Comparison of ENCODE assay signal across 10 cellular contexts in the genomic region with DNA sequence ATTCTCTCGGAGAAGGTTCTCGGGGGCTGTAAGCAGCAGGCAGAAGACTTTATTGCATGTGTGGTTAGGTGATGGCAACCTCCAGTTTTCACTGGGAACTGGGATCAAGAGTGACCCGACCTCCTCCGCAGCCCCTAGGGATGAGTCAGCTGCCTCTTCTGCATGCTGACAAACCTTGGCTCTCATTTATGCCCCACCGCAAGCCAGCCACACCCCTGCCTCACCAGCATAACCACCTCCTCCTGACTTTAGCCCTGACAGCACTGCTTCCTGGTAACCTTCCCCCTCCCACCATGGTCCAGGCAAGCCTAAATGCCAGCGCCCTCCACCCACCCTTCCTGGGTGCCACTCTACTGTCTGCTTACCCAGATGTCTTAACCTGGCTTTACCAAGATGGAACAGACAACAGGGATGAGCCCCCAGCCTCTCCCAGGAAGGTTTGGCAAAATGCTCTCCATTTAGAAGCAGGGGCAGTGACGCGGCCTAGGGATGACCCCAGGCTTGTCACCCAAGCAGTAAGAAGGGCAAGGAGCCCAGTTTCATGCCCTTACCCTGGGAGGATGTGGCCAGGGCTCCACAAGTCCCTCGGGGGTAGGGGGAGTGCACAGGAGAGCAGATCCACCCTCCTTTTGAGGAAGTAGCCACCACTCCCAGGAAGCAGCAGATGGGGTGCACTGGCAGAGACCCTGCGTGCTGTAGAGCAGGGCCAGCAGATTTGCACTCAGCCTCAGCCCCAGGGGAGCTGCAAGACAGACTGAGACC.
DNase-seq lines count a peak whose midpoint lies in the region; ATAC-seq, FAIRE-seq and TF ChIP-seq lines count a peak whose summit lies in the region.
"Had no signal": no experiment of that assay in that cellular context is flagged by ENCODE, and none has a peak within 500 bp of the region (broad histone marks: within the 10 kb centered on the region; RNA-seq: fewer than 3 reads in every experiment).

No MANE protein-coding gene starts in this region.

- H3K27me3 ChIP-seq in Karpas-422 (ENCODE audit: low read length): no peaks in the 10 kb centered on the region
- H3K27me3 ChIP-seq in astrocyte (ENCODE audit: insufficient read depth, low read length): no peaks in the 10 kb centered on the region

- no peak for FAIRE-seq in astrocyte (lab: Jason Lieb, UNC)
- FAIRE-seq: A549 had no signal

- peaks cover 19% of the 10 kb centered on the region for H3K4me1 Mint-ChIP-seq in activated CD4-positive, alpha-beta memory T cell treated with anti-CD3 and anti-CD28 coated beads, Interleukin-2, amount 10 ng/mL, durations not matched to agents 7 days and 5 days
- no peaks in the 10 kb centered on the region for H3K4me1 Mint-ChIP-seq in activated CD4-positive, alpha-beta memory T cell treated with anti-CD3 and anti-CD28 coated beads for 36 hours (ENCODE audit: low read depth)
- H3K4me1 Mint-ChIP-seq in astrocyte (ENCODE audit: low read depth, unreplicated experiment): peaks cover 7% of the 10 kb centered on the region
- H3K4me1 Mint-ChIP-seq in stimulated activated effector memory CD8-positive, alpha-beta T cell treated with anti-CD3 and anti-CD28 coated beads, Interleukin-12 subunit alpha, Interleukin-12 subunit beta, amount 100 ng/mL, for 72 hours: peaks cover 8% of the 10 kb centered on the region
- no peaks in the 10 kb centered on the region for H3K4me1 Mint-ChIP-seq in activated T-helper 2 cell treated with anti-CD3 and anti-CD28 coated beads, Interferon-gamma antibody, Interleukin-2, Interleukin-4, amounts not matched to agents 10 μg/mL and 5 μg/mL and 100 μg/mL, durations not matched to agents 14 hours and 24 hours and 36 hours (ENCODE audit: low read depth)

- H3K4me1 ChIP-seq in Karpas-422 (ENCODE audit: low read length): peaks cover 11% of the 10 kb centered on the region
- H3K4me1 ChIP-seq in astrocyte (ENCODE audit: insufficient read depth, low read length): peaks cover 10% of the 10 kb centered on the region

- H3K36me3 Mint-ChIP-seq in activated CD4-positive, alpha-beta memory T cell treated with anti-CD3 and anti-CD28 coated beads, Interleukin-2, amount 10 ng/mL, durations not matched to agents 7 days and 5 days (ENCODE audit: low read depth): no peaks in the 10 kb centered on the region
- H3K36me3 Mint-ChIP-seq in activated CD4-positive, alpha-beta memory T cell treated with anti-CD3 and anti-CD28 coated beads for 36 hours: no peaks in the 10 kb centered on the region
- peaks cover 7% of the 10 kb centered on the region for H3K36me3 Mint-ChIP-seq in astrocyte (ENCODE audit: low read depth, unreplicated experiment)
- H3K36me3 Mint-ChIP-seq in stimulated activated effector memory CD8-positive, alpha-beta T cell treated with anti-CD3 and anti-CD28 coated beads, Interleukin-12 subunit alpha, Interleukin-12 subunit beta, amount 100 ng/mL, for 72 hours: no peaks in the 10 kb centered on the region
- no peaks in the 10 kb centered on the region for H3K36me3 Mint-ChIP-seq in activated T-helper 2 cell treated with anti-CD3 and anti-CD28 coated beads, Interferon-gamma antibody, Interleukin-2, Interleukin-4, amounts not matched to agents 10 μg/mL and 5 μg/mL and 100 μg/mL, durations not matched to agents 14 hours and 24 hours and 36 hours (ENCODE audit: low read depth)

- H3K27ac Mint-ChIP-seq in activated CD4-positive, alpha-beta memory T cell treated with anti-CD3 and anti-CD28 coated beads, Interleukin-2, amount 10 ng/mL, durations not matched to agents 7 days and 5 days: peak overlapping the region; percentile 40
- H3K27ac Mint-ChIP-seq in activated CD4-positive, alpha-beta memory T cell treated with anti-CD3 and anti-CD28 coated beads for 36 hours: no peak overlapping the region
- H3K27ac Mint-ChIP-seq in astrocyte (ENCODE audit: unreplicated experiment): no peak overlapping the region
- H3K27ac Mint-ChIP-seq in stimulated activated effector memory CD8-positive, alpha-beta T cell treated with anti-CD3 and anti-CD28 coated beads, Interleukin-12 subunit alpha, Interleukin-12 subunit beta, amount 100 ng/mL, for 72 hours: peak overlapping the region; percentile 54
- no peak overlapping the region for H3K27ac Mint-ChIP-seq in activated T-helper 2 cell treated with anti-CD3 and anti-CD28 coated beads, Interferon-gamma antibody, Interleukin-2, Interleukin-4, amounts not matched to agents 10 μg/mL and 5 μg/mL and 100 μg/mL, durations not matched to agents 14 hours and 24 hours and 36 hours

- peak; percentile 74 for ATAC-seq in stimulated activated effector memory CD8-positive, alpha-beta T cell treated with anti-CD3 and anti-CD28 coated beads, Interleukin-12 subunit alpha, Interleukin-12 subunit beta, amount 100 ng/mL, for 72 hours
- no peak for ATAC-seq in left ventricle myocardium superior
- ATAC-seq: A549 had no signal

- H2AFZ ChIP-seq in Karpas-422 (ENCODE audit: low read length) (no peak overlapping the region), astrocyte (ENCODE audit: low read depth, low read length) (peak overlapping the region; percentile 21)

- H3K9me3 ChIP-seq in Karpas-422 (ENCODE audit: low read length) (no peaks in the 10 kb centered on the region), astrocyte (ENCODE audit: insufficient read depth, low read depth, low read length) (no peaks in the 10 kb centered on the region)
- H3K9me3 ChIP-seq: A549 had no signal

- H3K4me3 ChIP-seq in Karpas-422 (ENCODE audit: low read length) (no peak overlapping the region), astrocyte (ENCODE audit: insufficient read depth, low read depth, low read length) (no peak overlapping the region)
- H3K4me3 ChIP-seq: A549 had no signal

- TF ChIP-seq CTCF in astrocyte (IDR thresholded peaks at IDR 0.05; ENCODE audit: insufficient read depth, low read depth, low read length): no peak

- intact Hi-C loops in activated CD4-positive, alpha-beta memory T cell treated with anti-CD3 and anti-CD28 coated beads for 36 hours (cut with micrococcal nuclease): no loop called here
- intact Hi-C loops in activated T-helper 2 cell treated with anti-CD3 and anti-CD28 coated beads, Interferon-gamma antibody, Interleukin-2, Interleukin-4, amounts not matched to agents 10 μg/mL and 5 μg/mL and 100 μg/mL, durations not matched to agents 14 hours and 24 hours and 36 hours (cut with micrococcal nuclease): no loop called here
- intact Hi-C loops in left ventricle myocardium superior (cut with micrococcal nuclease): no loop called here

- CTCF ChIA-PET in activated CD4-positive, alpha-beta memory T cell treated with anti-CD3 and anti-CD28 coated beads, Interleukin-2, amount 10 ng/mL, durations not matched to agents 7 days and 5 days (lab: Charles Lee): interaction anchor here (0.6 kb wide), 1 partner anchor 187 kb away, joined by 3 read pairs; no protein-coding TSS in a partner anchor
- CTCF ChIA-PET in activated CD4-positive, alpha-beta memory T cell treated with anti-CD3 and anti-CD28 coated beads for 36 hours (lab: Charles Lee): no interaction called here

- no peaks in the 10 kb centered on the region for H3K9me3 Mint-ChIP-seq in activated CD4-positive, alpha-beta memory T cell treated with anti-CD3 and anti-CD28 coated beads, Interleukin-2, amount 10 ng/mL, durations not matched to agents 7 days and 5 days
- no peaks in the 10 kb centered on the region for H3K9me3 Mint-ChIP-seq in activated CD4-positive, alpha-beta memory T cell treated with anti-CD3 and anti-CD28 coated beads for 36 hours
- peaks cover 4% of the 10 kb centered on the region for H3K9me3 Mint-ChIP-seq in astrocyte (ENCODE audit: unreplicated experiment)
- no peaks in the 10 kb centered on the region for H3K9me3 Mint-ChIP-seq in stimulated activated effector memory CD8-positive, alpha-beta T cell treated with anti-CD3 and anti-CD28 coated beads, Interleukin-12 subunit alpha, Interleukin-12 subunit beta, amount 100 ng/mL, for 72 hours
- H3K9me3 Mint-ChIP-seq in activated T-helper 2 cell treated with anti-CD3 and anti-CD28 coated beads, Interferon-gamma antibody, Interleukin-2, Interleukin-4, amounts not matched to agents 10 μg/mL and 5 μg/mL and 100 μg/mL, durations not matched to agents 14 hours and 24 hours and 36 hours: no peaks in the 10 kb centered on the region

- H3K4me3 Mint-ChIP-seq in activated CD4-positive, alpha-beta memory T cell treated with anti-CD3 and anti-CD28 coated beads, Interleukin-2, amount 10 ng/mL, durations not matched to agents 7 days and 5 days: no peak overlapping the region
- H3K4me3 Mint-ChIP-seq in activated CD4-positive, alpha-beta memory T cell treated with anti-CD3 and anti-CD28 coated beads for 36 hours: no peak overlapping the region
- no peak overlapping the region for H3K4me3 Mint-ChIP-seq in astrocyte (ENCODE audit: unreplicated experiment)
- H3K4me3 Mint-ChIP-seq in stimulated activated effector memory CD8-positive, alpha-beta T cell treated with anti-CD3 and anti-CD28 coated beads, Interleukin-12 subunit alpha, Interleukin-12 subunit beta, amount 100 ng/mL, for 72 hours: no peak overlapping the region
- no peak overlapping the region for H3K4me3 Mint-ChIP-seq in activated T-helper 2 cell treated with anti-CD3 and anti-CD28 coated beads, Interferon-gamma antibody, Interleukin-2, Interleukin-4, amounts not matched to agents 10 μg/mL and 5 μg/mL and 100 μg/mL, durations not matched to agents 14 hours and 24 hours and 36 hours (ENCODE audit: low read depth)

- H3K4me2 ChIP-seq in Karpas-422 (ENCODE audit: low read depth, low read length, poor library complexity, severe bottlenecking): no peak overlapping the region
- H3K4me2 ChIP-seq in astrocyte (ENCODE audit: low read length): peak overlapping the region; percentile 45
- H3K4me2 ChIP-seq: A549 had no signal

- H3K27me3 Mint-ChIP-seq in activated CD4-positive, alpha-beta memory T cell treated with anti-CD3 and anti-CD28 coated beads, Interleukin-2, amount 10 ng/mL, durations not matched to agents 7 days and 5 days: no peaks in the 10 kb centered on the region
- H3K27me3 Mint-ChIP-seq in activated CD4-positive, alpha-beta memory T cell treated with anti-CD3 and anti-CD28 coated beads for 36 hours: no peaks in the 10 kb centered on the region
- peaks cover 16% of the 10 kb centered on the region for H3K27me3 Mint-ChIP-seq in astrocyte (ENCODE audit: low read depth, unreplicated experiment)
- H3K27me3 Mint-ChIP-seq in activated T-helper 2 cell treated with anti-CD3 and anti-CD28 coated beads, Interferon-gamma antibody, Interleukin-2, Interleukin-4, amounts not matched to agents 10 μg/mL and 5 μg/mL and 100 μg/mL, durations not matched to agents 14 hours and 24 hours and 36 hours (ENCODE audit: low read depth): no peaks in the 10 kb centered on the region

- H3K9ac ChIP-seq in Karpas-422 (ENCODE audit: low read length) (no peak overlapping the region), astrocyte (ENCODE audit: low read length) (no peak overlapping the region)

- H4K20me1 ChIP-seq in Karpas-422 (ENCODE audit: insufficient read depth, low read depth, low read length): no peaks in the 10 kb centered on the region
- H4K20me1 ChIP-seq in astrocyte (ENCODE audit: insufficient read depth, low read length): no peaks in the 10 kb centered on the region

- peak; percentile 37 for DNase-seq in activated CD4-positive, alpha-beta memory T cell treated with anti-CD3 and anti-CD28 coated beads, Interleukin-2, amount 10 ng/mL, durations not matched to agents 7 days and 5 days
- DNase-seq in activated CD4-positive, alpha-beta memory T cell treated with anti-CD3 and anti-CD28 coated beads for 36 hours: no peak
- peak; percentile 69 for DNase-seq in Karpas-422
- DNase-seq in astrocyte (ENCODE audit: low read depth): peak; percentile 65
- no peak for DNase-seq in stimulated activated effector memory CD8-positive, alpha-beta T cell treated with anti-CD3 and anti-CD28 coated beads, Interleukin-12 subunit alpha, Interleukin-12 subunit beta, amount 100 ng/mL, for 72 hours (ENCODE audit: low spot score in 2 of 2)
- DNase-seq in activated T-helper 2 cell treated with anti-CD3 and anti-CD28 coated beads, Interferon-gamma antibody, Interleukin-2, Interleukin-4, amounts not matched to agents 10 μg/mL and 5 μg/mL and 100 μg/mL, durations not matched to agents 14 hours and 24 hours and 36 hours (ENCODE audit: low spot score): no peak
- no peak for DNase-seq in activated CD4-positive, alpha-beta T cell treated with anti-CD3 and anti-CD28 coated beads for 4 hours
- DNase-seq in left ventricle myocardium superior: no peak
- DNase-seq: activated CD4-positive, CD25-positive, alpha-beta regulatory T cell treated with anti-CD3 and anti-CD28 coated beads, Interleukin-2, amount 50 U/mL, for 72 hours had no signal

- H3K36me3 ChIP-seq in Karpas-422 (ENCODE audit: insufficient read depth, low read length) (no peaks in the 10 kb centered on the region), astrocyte (ENCODE audit: insufficient read depth, low read length) (no peaks in the 10 kb centered on the region)

- POLR2A ChIA-PET in activated CD4-positive, alpha-beta memory T cell treated with anti-CD3 and anti-CD28 coated beads, Interleukin-2, amount 10 ng/mL, durations not matched to agents 7 days and 5 days (lab: Charles Lee): no interaction called here
- POLR2A ChIA-PET in activated CD4-positive, alpha-beta memory T cell treated with anti-CD3 and anti-CD28 coated beads for 36 hours (lab: Charles Lee): no interaction called here

- H3K27ac ChIP-seq in Karpas-422 (ENCODE audit: low read length) (no peak overlapping the region), astrocyte (ENCODE audit: low read depth, low read length) (no peak overlapping the region)

- H3K79me2 ChIP-seq in Karpas-422 (ENCODE audit: low read length) (no peaks in the 10 kb centered on the region), astrocyte (ENCODE audit: insufficient read depth, low read length) (no peaks in the 10 kb centered on the region)

- no peaks in the 10 kb centered on the region for H3K9me2 ChIP-seq in Karpas-422 (replicated peaks; ENCODE audit: insufficient read depth, low read length)

Comparison
In these comparisons a context has a peak if more than half of its experiments do, and no peak if none do; other contexts are left out.
1. DNase-seq: peak in activated CD4-positive, alpha-beta memory T cell treated with anti-CD3 and anti-CD28 coated beads, Interleukin-2, amount 10 ng/mL, durations not matched to agents 7 days and 5 days (single experiment), Karpas-422 (single experiment) and astrocyte (single experiment); none in activated CD4-positive, alpha-beta memory T cell treated with anti-CD3 and anti-CD28 coated beads for 36 hours (single experiment), stimulated activated effector memory CD8-positive, alpha-beta T cell treated with anti-CD3 and anti-CD28 coated beads, Interleukin-12 subunit alpha, Interleukin-12 subunit beta, amount 100 ng/mL, for 72 hours (0 of 2), activated T-helper 2 cell treated with anti-CD3 and anti-CD28 coated beads, Interferon-gamma antibody, Interleukin-2, Interleukin-4, amounts not matched to agents 10 μg/mL and 5 μg/mL and 100 μg/mL, durations not matched to agents 14 hours and 24 hours and 36 hours (single experiment), activated CD4-positive, alpha-beta T cell treated with anti-CD3 and anti-CD28 coated beads for 4 hours (0 of 2) and left ventricle myocardium superior (single experiment).
2. H3K27ac Mint-ChIP-seq: peak in activated CD4-positive, alpha-beta memory T cell treated with anti-CD3 and anti-CD28 coated beads, Interleukin-2, amount 10 ng/mL, durations not matched to agents 7 days and 5 days (single experiment) and stimulated activated effector memory CD8-positive, alpha-beta T cell treated with anti-CD3 and anti-CD28 coated beads, Interleukin-12 subunit alpha, Interleukin-12 subunit beta, amount 100 ng/mL, for 72 hours (single experiment); none in activated CD4-positive, alpha-beta memory T cell treated with anti-CD3 and anti-CD28 coated beads for 36 hours (single experiment), astrocyte (single experiment) and activated T-helper 2 cell treated with anti-CD3 and anti-CD28 coated beads, Interferon-gamma antibody, Interleukin-2, Interleukin-4, amounts not matched to agents 10 μg/mL and 5 μg/mL and 100 μg/mL, durations not matched to agents 14 hours and 24 hours and 36 hours (single experiment).